In the genomic region with DNA sequence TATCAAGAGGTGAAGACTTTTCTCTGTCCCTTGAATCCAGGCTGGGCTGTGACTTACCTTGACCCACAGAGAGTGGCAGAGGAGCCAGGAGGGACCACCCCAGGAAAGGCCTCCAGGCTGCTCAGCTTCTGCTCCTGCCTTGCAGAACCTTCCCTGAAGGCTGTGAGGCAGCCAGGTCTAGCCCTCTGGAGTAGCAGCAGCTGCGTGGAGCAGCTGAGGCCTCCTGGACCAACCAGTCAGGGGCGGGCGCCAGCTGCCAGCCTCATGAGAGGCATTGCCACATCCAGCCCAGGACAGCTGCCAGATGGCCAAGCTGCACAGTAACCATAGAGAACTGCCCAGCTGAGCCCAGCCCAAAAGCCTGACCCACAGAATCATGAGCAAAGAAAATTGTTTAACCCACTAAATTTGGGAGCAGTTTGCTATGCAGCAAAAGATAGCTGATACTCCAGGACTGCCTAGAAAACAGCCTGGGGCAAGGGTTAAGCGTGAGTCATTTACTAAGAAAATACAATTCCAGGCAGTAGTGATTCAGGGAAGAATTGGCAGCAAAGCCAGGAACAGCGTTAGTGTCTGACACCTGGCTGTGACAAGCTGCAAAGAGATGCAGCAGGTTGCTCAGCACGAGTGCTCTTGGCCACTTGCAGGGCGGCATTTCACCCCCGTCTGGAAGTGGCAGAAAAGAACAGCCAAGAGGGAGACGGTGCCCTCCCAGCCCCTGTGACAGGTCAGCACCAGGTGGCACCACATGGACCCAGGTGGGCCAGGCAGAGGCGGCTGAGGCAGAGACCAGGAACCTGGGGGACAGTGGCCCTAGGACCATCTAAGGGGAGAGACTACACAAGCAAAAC, we compare ENCODE assay signal across 13 cellular contexts. TPM values are rescaled to one million over a fixed set of nuclear protein-coding genes. Genes with fewer than 3 reads are reported as not detected.
DNase-seq lines count a peak whose midpoint lies in the region; ATAC-seq lines count a peak whose summit lies in the region.
"Had no signal": no experiment of that assay in that cellular context is flagged by ENCODE, and none has a peak within 500 bp of the region (broad histone marks: within the 10 kb centered on the region; RNA-seq: fewer than 3 reads in every experiment).

No MANE protein-coding gene starts in this region.

- DNase-seq in COLO668 (lab: John Stamatoyannopoulos, UW; ENCODE audit: unreplicated experiment) (peak; percentile 87), HT-29 (ENCODE audit: low spot score) (peak; percentile 30), astrocyte of the hippocampus (ENCODE audit: low read depth, low spot score) (peak; percentile 23), left colon (no peak), DMS114 treated with DMSO at 0.1 percent for 48 hours (lab: John Stamatoyannopoulos, UW; ENCODE audit: unreplicated experiment) (no peak)
- DNase-seq in natural killer cell treated with Interleukin-12 subunit alpha and Interleukin-12 subunit beta and Interleukin-15 and Interleukin-18, amount 100 ng/mL, for 72 hours (ENCODE audit: low spot score): no peak
- no peak for DNase-seq in activated CD4-positive, alpha-beta T cell treated with anti-CD3 and anti-CD28 coated beads, Interleukin-2, amount 10 ng/mL, durations not matched to agents 24 days and 14 days
- DNase-seq: activated naive CD4-positive, alpha-beta T cell treated with anti-CD3 and anti-CD28 coated beads, Interleukin-2, amount 10 ng/mL, durations not matched to agents 7 days and 5 days; DMS153; Karpas-422 had no signal

- H3K4me3 Mint-ChIP-seq in natural killer cell treated with Interleukin-12 subunit alpha and Interleukin-12 subunit beta and Interleukin-15 and Interleukin-18, amount 100 ng/mL, for 72 hours: no peak overlapping the region
- no peak overlapping the region for H3K4me3 Mint-ChIP-seq in activated CD4-positive, alpha-beta T cell treated with anti-CD3 and anti-CD28 coated beads, Interleukin-2, amount 10 ng/mL, durations not matched to agents 24 days and 14 days
- H3K4me3 Mint-ChIP-seq: activated naive CD4-positive, alpha-beta T cell treated with anti-CD3 and anti-CD28 coated beads, Interleukin-2, amount 10 ng/mL, durations not matched to agents 7 days and 5 days; T-cell had no signal

- H3K4me1 Mint-ChIP-seq in natural killer cell treated with Interleukin-12 subunit alpha and Interleukin-12 subunit beta and Interleukin-15 and Interleukin-18, amount 100 ng/mL, for 72 hours (ENCODE audit: low read depth in 2 of 2): peaks cover under 1% of the 10 kb centered on the region in 2 donors
- no peaks in the 10 kb centered on the region for H3K4me1 Mint-ChIP-seq in activated CD4-positive, alpha-beta T cell treated with anti-CD3 and anti-CD28 coated beads, Interleukin-2, amount 10 ng/mL, durations not matched to agents 24 days and 14 days
- H3K4me1 Mint-ChIP-seq: activated naive CD4-positive, alpha-beta T cell treated with anti-CD3 and anti-CD28 coated beads, Interleukin-2, amount 10 ng/mL, durations not matched to agents 7 days and 5 days; T-cell had no signal

- H3K27me3 Mint-ChIP-seq in natural killer cell treated with Interleukin-12 subunit alpha and Interleukin-12 subunit beta and Interleukin-15 and Interleukin-18, amount 100 ng/mL, for 72 hours: peaks cover 15 to 21% of the 10 kb centered on the region in 2 donors
- peaks cover 3% of the 10 kb centered on the region for H3K27me3 Mint-ChIP-seq in activated CD4-positive, alpha-beta T cell treated with anti-CD3 and anti-CD28 coated beads, Interleukin-2, amount 10 ng/mL, durations not matched to agents 24 days and 14 days

- intact Hi-C loops in left colon (cut with DNase I, micrococcal nuclease): no loop called here
- intact Hi-C loops in activated CD4-positive, alpha-beta T cell treated with anti-CD3 and anti-CD28 coated beads, Interleukin-2, amount 10 ng/mL, durations not matched to agents 24 days and 14 days (cut with micrococcal nuclease): no loop called here

- no peak overlapping the region for H3K27ac Mint-ChIP-seq in natural killer cell treated with Interleukin-12 subunit alpha and Interleukin-12 subunit beta and Interleukin-15 and Interleukin-18, amount 100 ng/mL, for 72 hours
- no peak overlapping the region for H3K27ac Mint-ChIP-seq in activated CD4-positive, alpha-beta T cell treated with anti-CD3 and anti-CD28 coated beads, Interleukin-2, amount 10 ng/mL, durations not matched to agents 24 days and 14 days
- H3K27ac Mint-ChIP-seq: activated naive CD4-positive, alpha-beta T cell treated with anti-CD3 and anti-CD28 coated beads, Interleukin-2, amount 10 ng/mL, durations not matched to agents 7 days and 5 days; T-cell had no signal

- peaks cover 5% of the 10 kb centered on the region for H3K36me3 Mint-ChIP-seq in natural killer cell treated with Interleukin-12 subunit alpha and Interleukin-12 subunit beta and Interleukin-15 and Interleukin-18, amount 100 ng/mL, for 72 hours
- H3K36me3 Mint-ChIP-seq in activated CD4-positive, alpha-beta T cell treated with anti-CD3 and anti-CD28 coated beads, Interleukin-2, amount 10 ng/mL, durations not matched to agents 24 days and 14 days (ENCODE audit: low read depth): no peaks in the 10 kb centered on the region
- H3K36me3 Mint-ChIP-seq: activated naive CD4-positive, alpha-beta T cell treated with anti-CD3 and anti-CD28 coated beads, Interleukin-2, amount 10 ng/mL, durations not matched to agents 7 days and 5 days; T-cell had no signal

- peaks cover 4% of the 10 kb centered on the region for H3K9me3 Mint-ChIP-seq in natural killer cell treated with Interleukin-12 subunit alpha and Interleukin-12 subunit beta and Interleukin-15 and Interleukin-18, amount 100 ng/mL, for 72 hours
- H3K9me3 Mint-ChIP-seq in activated CD4-positive, alpha-beta T cell treated with anti-CD3 and anti-CD28 coated beads, Interleukin-2, amount 10 ng/mL, durations not matched to agents 24 days and 14 days: peaks cover 2% of the 10 kb centered on the region
- H3K9me3 Mint-ChIP-seq: T-cell had no signal

- ATAC-seq in left colon: peak; percentile 78
- no peak for ATAC-seq in natural killer cell treated with Interleukin-12 subunit alpha and Interleukin-12 subunit beta and Interleukin-15 and Interleukin-18, amount 100 ng/mL, for 72 hours
- ATAC-seq in HG03196 (IDR thresholded peaks at IDR 0.05; ENCODE audit: unreplicated experiment): no peak
- ATAC-seq: right cardiac atrium, T-cell had no signal

RNA-seq across cellular contexts. Expression of a gene that starts 14.7 kb away (rescaled TPM):
- not detected in 2 replicates for total RNA-seq in HT-29 (2014; rRNA removed; shearing (Covaris generic))
- total RNA-seq in left colon: 1 to 10 TPM; 1.3 to 1.4 TPM
- 10 to 100 TPM; 14.1 to 14.8 TPM for total RNA-seq in natural killer cell treated with Interleukin-12 subunit alpha and Interleukin-12 subunit beta and Interleukin-15 and Interleukin-18, amount 100 ng/mL, for 72 hours
- total RNA-seq in activated CD4-positive, alpha-beta T cell treated with anti-CD3 and anti-CD28 coated beads, Interleukin-2, amount 10 ng/mL, durations not matched to agents 24 days and 14 days: 9.0 and 14.5 TPM in 2 replicates

RNA-seq across cellular contexts. Expression of a gene that starts 34.5 kb away (rescaled TPM):
- total RNA-seq in HT-29 (2014; rRNA removed; shearing (Covaris generic)): not detected in 2 replicates
- not detected for total RNA-seq in left colon
- not detected for total RNA-seq in natural killer cell treated with Interleukin-12 subunit alpha and Interleukin-12 subunit beta and Interleukin-15 and Interleukin-18, amount 100 ng/mL, for 72 hours
- total RNA-seq in activated CD4-positive, alpha-beta T cell treated with anti-CD3 and anti-CD28 coated beads, Interleukin-2, amount 10 ng/mL, durations not matched to agents 24 days and 14 days: not detected in 2 replicates
- total RNA-seq: right cardiac atrium, T-cell had no signal

Comparison
In these comparisons a context has a peak if more than half of its experiments do, and no peak if none do; other contexts are left out.
1. DNase-seq: peak in COLO668 (single experiment), HT-29 (single experiment) and astrocyte of the hippocampus (single experiment); none in left colon (0 of 2), DMS114 treated with DMSO at 0.1 percent for 48 hours (single experiment), natural killer cell treated with Interleukin-12 subunit alpha and Interleukin-12 subunit beta and Interleukin-15 and Interleukin-18, amount 100 ng/mL, for 72 hours (single experiment) and activated CD4-positive, alpha-beta T cell treated with anti-CD3 and anti-CD28 coated beads, Interleukin-2, amount 10 ng/mL, durations not matched to agents 24 days and 14 days (single experiment).